Comparison of ENCODE assay signal across 20 cellular contexts in genomic region chr20:38889050-38889449, GRCh38. TPM values are rescaled to one million over a fixed set of nuclear protein-coding genes. Genes with fewer than 3 reads are reported as not detected.
DNase-seq lines count a peak whose midpoint lies in the region; ATAC-seq and TF ChIP-seq lines count a peak whose summit lies in the region.
"Had no signal": no experiment of that assay in that cellular context is flagged by ENCODE, and none has a peak within 500 bp of the region (broad histone marks: within the 10 kb centered on the region; RNA-seq: fewer than 3 reads in every experiment).

No MANE protein-coding gene starts in this region.

- no peaks in the 10 kb centered on the region for H3K27me3 ChIP-seq in OCI-LY1 (ENCODE audit: insufficient read depth, low read length)
- H3K27me3 ChIP-seq: ascending aorta had no signal

- H3K79me2 ChIP-seq in OCI-LY1 (ENCODE audit: insufficient read depth, low read length) = peaks cover 4% of the 10 kb centered on the region; the same call in 1 of the 2 replicates

- no peaks in the 10 kb centered on the region for H4K20me1 ChIP-seq in OCI-LY1 (ENCODE audit: insufficient read depth, low read length)

- peaks cover 45% of the 10 kb centered on the region for H3K4me1 ChIP-seq in OCI-LY1 (ENCODE audit: insufficient read depth, low read length, severe bottlenecking)
- H3K4me1 ChIP-seq: neural progenitor cell had no signal

- H3K36me3 ChIP-seq in OCI-LY1 (ENCODE audit: insufficient read depth, low read length) = peaks cover 28% of the 10 kb centered on the region; the same call in 1 of the 2 replicates
- H3K36me3 ChIP-seq: ascending aorta, neural progenitor cell, Peyer's patch, sigmoid colon had no signal

- no peak overlapping the region for H2AFZ ChIP-seq in OCI-LY1 (ENCODE audit: low read length)
- H2AFZ ChIP-seq: neural progenitor cell had no signal

- H3K9ac ChIP-seq in OCI-LY1 (ENCODE audit: low read length) = no peak overlapping the region
- H3K9ac ChIP-seq: neural progenitor cell had no signal

- peak overlapping the region; percentile 80 for H3K27ac Mint-ChIP-seq in stimulated activated naive B cell treated with anti-CD40 and anti-IgM and Interleukin-4, amounts not matched to agents 10 μg/mL and 1 μg/mL and 100 μg/mL, for 72 hours
- H3K27ac Mint-ChIP-seq: neural progenitor cell had no signal

- H3K27ac ChIP-seq in OCI-LY1 (ENCODE audit: low read depth, low read length, poor library complexity, severe bottlenecking) (peak overlapping the region; percentile 29), caudate nucleus (ENCODE audit: low read depth, low read length) (peak overlapping the region; percentile 98)
- H3K27ac ChIP-seq: ascending aorta, neural progenitor cell, sigmoid colon had no signal

- peak; percentile 14 for DNase-seq in activated T-cell treated with anti-CD3 and anti-CD28 coated beads, Interleukin-2, amount 50 U/mL, for 1 hour
- no peak for DNase-seq in activated T-cell treated with anti-CD3 and anti-CD28 coated beads, Interleukin-2, amount 50 U/mL, for 4 hours
- no peak for DNase-seq in caudate nucleus (lab: John Stamatoyannopoulos, UW)
- no peak for DNase-seq in stimulated activated naive B cell treated with anti-CD40 and anti-IgM and Interleukin-4, amounts not matched to agents 10 μg/mL and 1 μg/mL and 100 μg/mL, for 72 hours
- DNase-seq in HuH-7.5 (ENCODE audit: low spot score) = no peak
- DNase-seq in erythroblast (lab: John Stamatoyannopoulos, UW) = no peak
- DNase-seq in NCI-H774 (lab: John Stamatoyannopoulos, UW) = no peak
- DNase-seq: activated naive CD4-positive, alpha-beta T cell treated with anti-CD3 and anti-CD28 coated beads, Interleukin-2, amount 10 ng/mL, durations not matched to agents 7 days and 5 days; activated T-cell treated with anti-CD3 and anti-CD28 coated beads, Interleukin-2, amount 50 U/mL, for 48 hours; dermis blood vessel endothelial cell; NCI-H146; NCI-H524; NK-92 treated with Interleukin-12 subunit alpha and Interleukin-12 subunit beta, amount 100 ng/mL, for 24 hours; sigmoid colon; stimulated activated CD4-positive, alpha-beta T cell treated with anti-CD3 and anti-CD28 coated beads, Interleukin-15, amount 100 ng/mL, for 24 hours had no signal

- peaks cover 13% of the 10 kb centered on the region for H3K36me3 Mint-ChIP-seq in activated T-cell treated with anti-CD3 and anti-CD28 coated beads, Interleukin-2, amount 50 U/mL, for 4 hours (ENCODE audit: insufficient read depth)
- peaks cover 37 to 54% of the 10 kb centered on the region in 2 donors for H3K36me3 Mint-ChIP-seq in stimulated activated naive B cell treated with anti-CD40 and anti-IgM and Interleukin-4, amounts not matched to agents 10 μg/mL and 1 μg/mL and 100 μg/mL, for 72 hours
- H3K36me3 Mint-ChIP-seq: neural progenitor cell had no signal

- no peak overlapping the region for H3K4me3 Mint-ChIP-seq in activated T-cell treated with anti-CD3 and anti-CD28 coated beads, Interleukin-2, amount 50 U/mL, for 4 hours
- H3K4me3 Mint-ChIP-seq in stimulated activated naive B cell treated with anti-CD40 and anti-IgM and Interleukin-4, amounts not matched to agents 10 μg/mL and 1 μg/mL and 100 μg/mL, for 72 hours = no peak overlapping the region
- H3K4me3 Mint-ChIP-seq: activated naive CD4-positive, alpha-beta T cell treated with anti-CD3 and anti-CD28 coated beads, Interleukin-2, amount 10 ng/mL, durations not matched to agents 7 days and 5 days; neural progenitor cell had no signal

- no peak for TF ChIP-seq POLR2A in erythroblast (IDR thresholded peaks at IDR 0.05; ENCODE audit: low read length)

- no peak overlapping the region for H3K4me3 ChIP-seq in OCI-LY1 (ENCODE audit: low read depth, low read length, poor library complexity, severe bottlenecking)
- H3K4me3 ChIP-seq: ascending aorta, lung, neural progenitor cell, Peyer's patch, sigmoid colon had no signal

- H3K9me2 ChIP-seq in OCI-LY1 (ENCODE audit: low read depth, low read length) = no peaks in the 10 kb centered on the region

- H3K4me1 Mint-ChIP-seq in activated T-cell treated with anti-CD3 and anti-CD28 coated beads, Interleukin-2, amount 50 U/mL, for 4 hours (ENCODE audit: low read depth) = peaks cover 42% of the 10 kb centered on the region
- H3K4me1 Mint-ChIP-seq in stimulated activated naive B cell treated with anti-CD40 and anti-IgM and Interleukin-4, amounts not matched to agents 10 μg/mL and 1 μg/mL and 100 μg/mL, for 72 hours = peaks cover 57 to 85% of the 10 kb centered on the region in 2 donors

- H3K4me2 ChIP-seq in OCI-LY1 (ENCODE audit: low read length) = no peak overlapping the region
- H3K4me2 ChIP-seq: neural progenitor cell had no signal

- H3K9me3 ChIP-seq in OCI-LY1 (ENCODE audit: low read length) = no peaks in the 10 kb centered on the region
- H3K9me3 ChIP-seq: ascending aorta, Peyer's patch, sigmoid colon had no signal

- peaks cover 8% of the 10 kb centered on the region for H3F3A ChIP-seq in OCI-LY1 (ENCODE audit: insufficient read depth, low read length)

- no peaks in the 10 kb centered on the region for H3K27me3 Mint-ChIP-seq in activated T-cell treated with anti-CD3 and anti-CD28 coated beads, Interleukin-2, amount 50 U/mL, for 4 hours (ENCODE audit: low read depth)
- no peaks in the 10 kb centered on the region for H3K27me3 Mint-ChIP-seq in stimulated activated naive B cell treated with anti-CD40 and anti-IgM and Interleukin-4, amounts not matched to agents 10 μg/mL and 1 μg/mL and 100 μg/mL, for 72 hours
- H3K27me3 Mint-ChIP-seq: activated naive CD4-positive, alpha-beta T cell treated with anti-CD3 and anti-CD28 coated beads, Interleukin-2, amount 10 ng/mL, durations not matched to agents 7 days and 5 days had no signal

- TF ChIP-seq CTCF in OCI-LY1 (IDR thresholded peaks at IDR 0.05; ENCODE audit: low read length) = no peak

- ATAC-seq in activated T-cell treated with anti-CD3 and anti-CD28 coated beads, Interleukin-2, amount 50 U/mL, for 4 hours = no peak
- no peak for ATAC-seq in stimulated activated naive B cell treated with anti-CD40 and anti-IgM and Interleukin-4, amounts not matched to agents 10 μg/mL and 1 μg/mL and 100 μg/mL, for 72 hours (replicated peaks)

- no peaks in the 10 kb centered on the region for H3K9me3 Mint-ChIP-seq in activated T-cell treated with anti-CD3 and anti-CD28 coated beads, Interleukin-2, amount 50 U/mL, for 4 hours
- H3K9me3 Mint-ChIP-seq in stimulated activated naive B cell treated with anti-CD40 and anti-IgM and Interleukin-4, amounts not matched to agents 10 μg/mL and 1 μg/mL and 100 μg/mL, for 72 hours = peaks cover 4 to 5% of the 10 kb centered on the region in 2 donors
- H3K9me3 Mint-ChIP-seq: activated naive CD4-positive, alpha-beta T cell treated with anti-CD3 and anti-CD28 coated beads, Interleukin-2, amount 10 ng/mL, durations not matched to agents 7 days and 5 days; neural progenitor cell had no signal

RNA-seq across cellular contexts. Expression of gene FAM83D, which starts 37.2 kb away (rescaled TPM):
- total RNA-seq in activated T-cell treated with anti-CD3 and anti-CD28 coated beads, Interleukin-2, amount 50 U/mL, for 4 hours = 1 to 10 TPM; 1.3 to 1.9 (median 1.4) TPM
